ENCODE assay signal across 8 cellular contexts in the genomic region with DNA sequence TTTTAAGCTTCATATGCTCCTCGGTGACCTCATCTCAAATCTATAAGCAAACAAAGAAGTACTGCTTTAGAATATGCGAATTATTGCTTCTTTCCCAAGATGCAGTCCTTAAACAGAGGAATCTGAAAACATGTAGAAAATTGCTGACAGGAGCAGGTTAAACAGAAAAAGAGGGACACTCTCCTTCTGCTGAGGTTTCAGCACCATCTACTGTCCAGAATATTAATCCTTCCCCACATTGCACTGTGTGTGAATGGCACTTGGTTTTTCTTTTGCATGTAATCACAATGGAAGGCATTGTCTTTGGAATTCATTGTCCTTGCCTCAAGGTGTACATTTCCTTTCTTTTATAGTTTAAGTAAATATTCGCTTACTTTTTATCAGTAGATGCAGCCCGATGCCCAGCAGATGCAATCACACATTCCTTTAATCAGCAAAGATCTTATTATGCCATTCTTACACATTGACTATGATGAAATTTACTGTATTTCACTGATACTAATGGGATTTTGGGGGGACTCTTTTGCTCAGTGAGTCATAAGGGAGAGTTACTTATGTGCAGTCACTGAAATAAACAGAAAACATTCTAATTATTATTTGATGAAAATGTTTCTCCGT.
DNase-seq lines count a peak whose midpoint lies in the region; ATAC-seq, FAIRE-seq and TF ChIP-seq lines count a peak whose summit lies in the region.

No MANE protein-coding gene starts in this region.

- no peaks in the 10 kb centered on the region for H3K4me1 ChIP-seq in RWPE2 (ENCODE audit: insufficient read depth, poor library complexity, severe bottlenecking)

- H3K4me3 ChIP-seq in RWPE2 (ENCODE audit: severe bottlenecking) = no peak overlapping the region

- DNase-seq in AML-193 (lab: John Stamatoyannopoulos, UW) (peak; percentile 17 to 23), HT-29 (ENCODE audit: low spot score) (peak; percentile 43), RWPE2 (ENCODE audit: low spot score) (no peak), left cardiac atrium (no peak), superior temporal gyrus (ENCODE audit: extremely low spot score) (peak; percentile 88), H54 (ENCODE audit: insufficient read length, low spot score) (no peak), activated gamma-delta T cell (lab: John Stamatoyannopoulos, UW) (no peak)

- FAIRE-seq in H54 (lab: Jason Lieb, UNC) = no peak

- no peaks in the 10 kb centered on the region for H3K9me3 ChIP-seq in RWPE2 (ENCODE audit: severe bottlenecking)

- TF ChIP-seq POLR2A in H54 (IDR thresholded peaks at IDR 0.05; ENCODE audit: low read depth, low read length) = no peak

- ATAC-seq in GM19351 (IDR thresholded peaks at IDR 0.05; ENCODE audit: unreplicated experiment) = peak; percentile 95
- ATAC-seq in RWPE2 (ENCODE audit: low read depth) = peak; percentile 72; the same call in 2 of the 3 replicates
- peak; percentile 89 to 91 for ATAC-seq in left cardiac atrium

- intact Hi-C loops in left cardiac atrium (cut with DNase I) = loop anchor here in 1 of 2 donors (2.0 to 10.0 kb wide), 2 partner anchors 741 to 1933 kb away; no protein-coding TSS in a partner anchor

- H3K27me3 ChIP-seq in RWPE2 (ENCODE audit: insufficient read depth, poor library complexity, severe bottlenecking) = no peaks in the 10 kb centered on the region

- no peaks in the 10 kb centered on the region for H3K36me3 ChIP-seq in RWPE2 (ENCODE audit: low read depth)

- TF ChIP-seq CTCF in RWPE2 (IDR thresholded peaks at IDR 0.05; ENCODE audit: poor library complexity, severe bottlenecking) = peak; percentile 53

- no peak overlapping the region for H3K27ac ChIP-seq in RWPE2 (ENCODE audit: poor library complexity, severe bottlenecking)

Comparison
In these comparisons a context has a peak if more than half of its experiments do, and no peak if none do; other contexts are left out.
1. DNase-seq: peak in AML-193 (2 of 2), HT-29 (single experiment) and superior temporal gyrus (single experiment); none in RWPE2 (single experiment), left cardiac atrium (single experiment), H54 (single experiment) and activated gamma-delta T cell (single experiment).
2. Peak in every context shown above with its lines, with median percentiles within 50 percentile points of each other: ATAC-seq.